8 cellular contexts compared by ENCODE assay signal in genomic region chr12:117063162-117063911, GRCh38. TPM values are rescaled to one million over a fixed set of nuclear protein-coding genes. Genes with fewer than 3 reads are reported as not detected.
A peak's percentile ranks its signal among the peaks of the same experiment; 100 is the strongest.
DNase-seq lines count a peak whose midpoint lies in the region; ATAC-seq and TF ChIP-seq lines count a peak whose summit lies in the region.

No MANE protein-coding gene starts in this region.

- CTCF ChIA-PET in CD8-positive, alpha-beta T cell (lab: Charles Lee): interaction anchor here (0.5 to 3.3 kb wide), 4 partner anchors 37 to 299 kb away, joined by 3 to 11 read pairs (median 4); no protein-coding TSS in a partner anchor

- H3K4me1 ChIP-seq in CD8-positive, alpha-beta T cell (ENCODE audit: insufficient read depth, low read length): peaks cover 28% of the 10 kb centered on the region
- H3K4me1 ChIP-seq in upper lobe of right lung: peaks cover 4% of the 10 kb centered on the region

- no peak for TF ChIP-seq CTCF in CD8-positive, alpha-beta T cell (IDR thresholded peaks at IDR 0.05)
- TF ChIP-seq CTCF in VCaP (conservative IDR thresholded peaks at IDR 0.05): no peak
- no peak for TF ChIP-seq CTCF in upper lobe of right lung (IDR thresholded peaks at IDR 0.05)

- POLR2A ChIA-PET in CD8-positive, alpha-beta T cell (lab: Charles Lee): interaction anchor here (0.6 to 1.2 kb wide), 4 partner anchors 10 to 38 kb away, joined by 3 to 4 read pairs (median 3); no protein-coding TSS in a partner anchor

- peak overlapping the region; percentile 72 for H3K4me3 Mint-ChIP-seq in CD8-positive, alpha-beta T cell

- peak overlapping the region; percentile 4 for H3K27ac ChIP-seq in CD8-positive, alpha-beta T cell (ENCODE audit: low read depth, low read length)
- H3K27ac ChIP-seq in VCaP (peak overlapping the region; percentile 86), upper lobe of right lung (peak overlapping the region; percentile 47)

- peak; percentile 82 for ATAC-seq in CD8-positive, alpha-beta T cell
- ATAC-seq in GM21825 (IDR thresholded peaks at IDR 0.05; ENCODE audit: unreplicated experiment): peak; percentile 69
- peak; percentile 70 for ATAC-seq in upper lobe of right lung
- no peak for ATAC-seq in HG02852 (IDR thresholded peaks at IDR 0.05; ENCODE audit: unreplicated experiment)
- ATAC-seq in HG03439 (IDR thresholded peaks at IDR 0.05; ENCODE audit: unreplicated experiment): no peak

- H3K4me3 ChIP-seq in CD8-positive, alpha-beta T cell (ENCODE audit: low read depth, low read length): peak overlapping the region; percentile 42
- H3K4me3 ChIP-seq in upper lobe of right lung: no peak overlapping the region

- intact Hi-C loops in CD8-positive, alpha-beta T cell (cut with DNase I, micrococcal nuclease): no loop called here
- intact Hi-C loops in upper lobe of right lung (cut with DNase I): no loop called here

- peaks cover 48% of the 10 kb centered on the region for H3K4me1 Mint-ChIP-seq in CD8-positive, alpha-beta T cell (ENCODE audit: low read depth)

- H3K27me3 ChIP-seq in CD8-positive, alpha-beta T cell (ENCODE audit: insufficient read depth, low read length): no peaks in the 10 kb centered on the region
- no peaks in the 10 kb centered on the region for H3K27me3 ChIP-seq in upper lobe of right lung

- peak in 6 of 7 experiments; percentile 14 to 70 (median 27) for DNase-seq in CD8-positive, alpha-beta T cell
- peak; percentile 20 to 38 for DNase-seq in hippocampal formation (lab: John Stamatoyannopoulos, UW)
- no peak for DNase-seq in upper lobe of right lung
- DNase-seq in NCI-H82 treated with DMSO at 0.1 percent for 48 hours (lab: John Stamatoyannopoulos, UW; ENCODE audit: unreplicated experiment): no peak

- no peaks in the 10 kb centered on the region for H3K36me3 Mint-ChIP-seq in CD8-positive, alpha-beta T cell

- H3K9me3 ChIP-seq in CD8-positive, alpha-beta T cell (ENCODE audit: low read length): no peaks in the 10 kb centered on the region
- H3K9me3 ChIP-seq in upper lobe of right lung: no peaks in the 10 kb centered on the region

- H3K36me3 ChIP-seq in CD8-positive, alpha-beta T cell (ENCODE audit: insufficient read depth, low read length): no peaks in the 10 kb centered on the region
- H3K36me3 ChIP-seq in upper lobe of right lung: no peaks in the 10 kb centered on the region

- no peaks in the 10 kb centered on the region for H3K27me3 Mint-ChIP-seq in CD8-positive, alpha-beta T cell (ENCODE audit: low read depth)

- peak overlapping the region; percentile 84 for H3K27ac Mint-ChIP-seq in CD8-positive, alpha-beta T cell

- no peaks in the 10 kb centered on the region for H3K9me3 Mint-ChIP-seq in CD8-positive, alpha-beta T cell

RNA-seq across cellular contexts. Expression of gene TESC, which starts 35.9 kb away (rescaled TPM):
- 1 to 10 TPM; 4.1 to 6.3 TPM for total RNA-seq in CD8-positive, alpha-beta T cell
- total RNA-seq in upper lobe of right lung: 10.3 TPM

Comparison
In these comparisons a context has a peak if more than half of its experiments do, and no peak if none do; other contexts are left out.
1. ATAC-seq: peak in CD8-positive, alpha-beta T cell (single experiment), GM21825 (single experiment) and upper lobe of right lung (single experiment); none in HG02852 (single experiment) and HG03439 (single experiment).
2. DNase-seq: peak in CD8-positive, alpha-beta T cell (6 of 7) and hippocampal formation (2 of 2); none in upper lobe of right lung (single experiment) and NCI-H82 treated with DMSO at 0.1 percent for 48 hours (single experiment).
3. H3K27ac ChIP-seq: peak in every context shown above with its lines; median percentile 86 in VCaP; 47 in upper lobe of right lung; 4 in CD8-positive, alpha-beta T cell.